Comparison of ENCODE assay signal across 22 cellular contexts in the genomic region with DNA sequence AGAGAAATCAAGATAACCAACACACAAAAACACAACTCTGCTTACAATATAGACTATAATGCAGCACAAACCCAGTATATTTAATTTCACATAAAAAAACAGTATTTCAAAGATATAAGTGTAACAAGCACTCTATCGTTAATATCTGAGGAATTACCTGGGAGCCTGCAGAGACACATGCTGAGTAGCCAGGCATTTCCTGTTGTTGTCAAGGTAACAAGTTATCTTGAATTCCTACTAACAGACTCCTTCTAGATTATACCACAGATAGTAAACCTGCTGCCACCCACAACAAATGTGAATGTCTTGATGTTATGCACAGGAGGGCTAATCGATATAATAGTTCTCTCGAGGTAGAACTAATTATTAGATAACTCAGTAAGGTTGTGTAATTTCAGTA.
"Had no signal": no experiment of that assay in that cellular context is flagged by ENCODE, and none has a peak within 500 bp of the region (broad histone marks: within the 10 kb centered on the region; RNA-seq: fewer than 3 reads in every experiment).

No MANE protein-coding gene starts in this region.

- H3K4me1 Mint-ChIP-seq: immature natural killer cell; naive thymus-derived CD4-positive, alpha-beta T cell; neural crest cell had no signal

- DNase-seq: colonic mucosa; dermis blood vessel endothelial cell; gastrocnemius medialis; immature natural killer cell; kidney; left cardiac atrium; left ventricle myocardium inferior; naive thymus-derived CD4-positive, alpha-beta T cell; ovary; sigmoid colon; stimulated activated CD4-positive, alpha-beta T cell treated with anti-CD3 and anti-CD28 coated beads, Interleukin-12 subunit alpha, Interleukin-12 subunit beta, amount 100 ng/mL, for 4 hours; stimulated activated naive CD4-positive, alpha-beta T cell; stomach; substantia nigra; transverse colon had no signal

- H3K4me3 Mint-ChIP-seq: immature natural killer cell; naive thymus-derived CD4-positive, alpha-beta T cell; neural crest cell had no signal

- ATAC-seq: gastrocnemius medialis; left cardiac atrium; naive thymus-derived CD4-positive, alpha-beta T cell had no signal

- H3K27me3 ChIP-seq: colonic mucosa, esophagus muscularis mucosa, gastrocnemius medialis, ovary, right atrium auricular region, sigmoid colon, stomach, transverse colon had no signal

- H3K27ac ChIP-seq: colonic mucosa, epithelial cell of prostate, esophagus muscularis mucosa, gastrocnemius medialis, left ventricle myocardium inferior, ovary, right atrium auricular region, sigmoid colon, skin epidermis, stomach, thoracic aorta, transverse colon had no signal

- H3K9me3 Mint-ChIP-seq: neural crest cell had no signal

- H3K36me3 Mint-ChIP-seq: immature natural killer cell; naive thymus-derived CD4-positive, alpha-beta T cell had no signal

- H3K9me3 ChIP-seq: colonic mucosa, esophagus muscularis mucosa, gastrocnemius medialis, left ventricle myocardium inferior, ovary, right atrium auricular region, stomach, thoracic aorta, transverse colon had no signal

- H3K27me3 Mint-ChIP-seq: naive thymus-derived CD4-positive, alpha-beta T cell had no signal

- H3K27ac Mint-ChIP-seq: immature natural killer cell; naive thymus-derived CD4-positive, alpha-beta T cell had no signal

- H3K4me1 ChIP-seq: colonic mucosa, esophagus muscularis mucosa, gastrocnemius medialis, left ventricle myocardium inferior, right atrium auricular region, sigmoid colon, stomach, transverse colon had no signal

- H3K36me3 ChIP-seq: colonic mucosa, esophagus muscularis mucosa, gastrocnemius medialis, left ventricle myocardium inferior, ovary, right atrium auricular region, sigmoid colon, stomach, thoracic aorta, transverse colon had no signal

- H3K4me3 ChIP-seq: colonic mucosa, esophagus muscularis mucosa, gastrocnemius medialis, left ventricle myocardium inferior, lung, ovary, right atrium auricular region, sigmoid colon, skin epidermis, stomach, thoracic aorta, transverse colon had no signal
